In genomic region chr2:127401757-127402695, GRCh38 we compare ENCODE assay signal across 1 cellular context.
TF ChIP-seq lines count a peak whose summit lies in the region.

No MANE protein-coding gene starts in this region.

TF ChIP-seq in HEK293, 187 proteins besides CTCF, POLR2A, EP300 and RAD21 (continued from another document):
- TF ChIP-seq ZBTB44 (tag by site-specific recombination; IDR thresholded peaks at IDR 0.05) (no peak), OSR2 (tag by site-specific recombination; IDR thresholded peaks at IDR 0.05) (no peak), ZNF658 (tag by site-specific recombination; IDR thresholded peaks at IDR 0.05) (no peak), RBAK (tag by site-specific recombination; IDR thresholded peaks at IDR 0.05) (no peak), ZNF830 (tag by site-specific recombination; IDR thresholded peaks at IDR 0.05; ENCODE audit: low read depth) (no peak), ZNF416 (tag by site-specific recombination; IDR thresholded peaks at IDR 0.05) (no peak), ZBTB17 (tag by site-specific recombination; IDR thresholded peaks at IDR 0.05) (no peak), SP7 (tag by site-specific recombination; IDR thresholded peaks at IDR 0.05) (0 out of 2 replicates have a peak, but pooled peaks have one; percentile 0)
TF ChIP-seq in HEK293: peak in this region for 2.
